In genomic region chr6:107539849-107540464, GRCh38 we compare ENCODE assay signal across 22 cellular contexts. TPM values are rescaled to one million over a fixed set of nuclear protein-coding genes. Genes with fewer than 3 reads are reported as not detected.
DNase-seq lines count a peak whose midpoint lies in the region; ATAC-seq and TF ChIP-seq lines count a peak whose summit lies in the region.
"Had no signal": no experiment of that assay in that cellular context is flagged by ENCODE, and none has a peak within 500 bp of the region (broad histone marks: within the 10 kb centered on the region; RNA-seq: fewer than 3 reads in every experiment).

No MANE protein-coding gene starts in this region.

- no peak overlapping the region for H3K4me3 Mint-ChIP-seq in activated T-helper 2 cell treated with anti-CD3 and anti-CD28 coated beads, Interferon-gamma antibody, Interleukin-2, Interleukin-4, amounts not matched to agents 10 μg/mL and 5 μg/mL and 100 μg/mL, durations not matched to agents 14 hours and 24 hours and 36 hours (ENCODE audit: low read depth)
- H3K4me3 Mint-ChIP-seq: activated naive CD8-positive, alpha-beta T cell treated with anti-CD3 and anti-CD28 coated beads, Interleukin-2, amount 50 U/mL, for 24 hours; naive thymus-derived CD4-positive, alpha-beta T cell; stimulated activated naive B cell treated with anti-CD40 and anti-IgM and Interleukin-4, amounts not matched to agents 10 μg/mL and 1 μg/mL and 100 μg/mL, for 72 hours; T-helper 1 cell treated with Interleukin-12 subunit alpha and Interleukin-12 subunit beta and Interleukin-4 antibody, amounts not matched to agents 30 μg/mL and 1 μg/mL, for 36 hours had no signal

- H3K36me3 Mint-ChIP-seq in activated T-helper 2 cell treated with anti-CD3 and anti-CD28 coated beads, Interferon-gamma antibody, Interleukin-2, Interleukin-4, amounts not matched to agents 10 μg/mL and 5 μg/mL and 100 μg/mL, durations not matched to agents 14 hours and 24 hours and 36 hours (ENCODE audit: low read depth): no peaks in the 10 kb centered on the region
- H3K36me3 Mint-ChIP-seq: naive thymus-derived CD4-positive, alpha-beta T cell had no signal

- peak; percentile 25 for DNase-seq in NCI-H2227 (lab: John Stamatoyannopoulos, UW; ENCODE audit: unreplicated experiment)
- no peak for DNase-seq in NCI-H2227 treated with DMSO at 0.1 percent for 48 hours (lab: John Stamatoyannopoulos, UW)
- no peak for DNase-seq in Panc1 (ENCODE audit: low read depth, low spot score)
- no peak for DNase-seq in left lobe of liver (ENCODE audit: low spot score)
- no peak for DNase-seq in smooth muscle cell (lab: John Stamatoyannopoulos, UW; ENCODE audit: unreplicated experiment)
- DNase-seq in islet precursor cell: no peak
- DNase-seq in activated T-helper 2 cell treated with anti-CD3 and anti-CD28 coated beads, Interferon-gamma antibody, Interleukin-2, Interleukin-4, amounts not matched to agents 10 μg/mL and 5 μg/mL and 100 μg/mL, durations not matched to agents 14 hours and 24 hours and 36 hours (ENCODE audit: low spot score): no peak
- DNase-seq in effector CD8-positive, alpha-beta T cell (lab: John Stamatoyannopoulos, UW): no peak
- DNase-seq: activated CD8-positive, alpha-beta memory T cell treated with anti-CD3 and anti-CD28 coated beads, Interleukin-2, amount 50 U/mL, for 48 hours; activated effector memory CD4-positive, alpha-beta T cell treated with anti-CD3 and anti-CD28 coated beads, Interleukin-2, amount 50 U/mL, for 16 hours; activated naive CD8-positive, alpha-beta T cell treated with anti-CD3 and anti-CD28 coated beads, Interleukin-2, amount 50 U/mL, for 24 hours; brain microvascular endothelial cell; cortex of kidney; GDM1; naive thymus-derived CD4-positive, alpha-beta T cell; NCI-H2107; NCI-H526 treated with DMSO at 0.1 percent for 48 hours; stimulated activated naive B cell treated with anti-CD40 and anti-IgM and Interleukin-4, amounts not matched to agents 10 μg/mL and 1 μg/mL and 100 μg/mL, for 72 hours had no signal

- intact Hi-C loops in Panc1 (cut with micrococcal nuclease; ENCODE audit: unreplicated experiment): no loop called here
- intact Hi-C loops in activated T-helper 2 cell treated with anti-CD3 and anti-CD28 coated beads, Interferon-gamma antibody, Interleukin-2, Interleukin-4, amounts not matched to agents 10 μg/mL and 5 μg/mL and 100 μg/mL, durations not matched to agents 14 hours and 24 hours and 36 hours (cut with micrococcal nuclease): no loop called here

- 54% methylated on average over 2 of the region's 2 CpGs for WGBS in smooth muscle cell (ENCODE audit: low lambda C conversion rate)

- peak overlapping the region; percentile 70 for H3K4me2 ChIP-seq in smooth muscle cell
- H3K4me2 ChIP-seq: BLaER1 treated with 17β-estradiol and CSF1 and Interleukin-3, amounts not matched to agents 10 nM and 100 nM had no signal

- no peaks in the 10 kb centered on the region for H3K79me2 ChIP-seq in smooth muscle cell (ENCODE audit: low read depth)

- H3F3A ChIP-seq in smooth muscle cell (ENCODE audit: low read depth): peaks cover 3% of the 10 kb centered on the region

- CTCF ChIA-PET in Panc1 (lab: Charles Lee): no interaction called here

- POLR2A ChIA-PET in Panc1 (lab: Charles Lee): interaction anchor here (0.6 kb wide), 1 partner anchor 1843 kb away, joined by 3 read pairs; the partner anchor contains the start of gene CD164

- H3K27ac Mint-ChIP-seq in activated T-helper 2 cell treated with anti-CD3 and anti-CD28 coated beads, Interferon-gamma antibody, Interleukin-2, Interleukin-4, amounts not matched to agents 10 μg/mL and 5 μg/mL and 100 μg/mL, durations not matched to agents 14 hours and 24 hours and 36 hours: no peak overlapping the region
- H3K27ac Mint-ChIP-seq: activated naive CD8-positive, alpha-beta T cell treated with anti-CD3 and anti-CD28 coated beads, Interleukin-2, amount 50 U/mL, for 24 hours; naive thymus-derived CD4-positive, alpha-beta T cell; stimulated activated naive B cell treated with anti-CD40 and anti-IgM and Interleukin-4, amounts not matched to agents 10 μg/mL and 1 μg/mL and 100 μg/mL, for 72 hours; T-helper 1 cell treated with Interleukin-12 subunit alpha and Interleukin-12 subunit beta and Interleukin-4 antibody, amounts not matched to agents 30 μg/mL and 1 μg/mL, for 36 hours had no signal

- peaks cover 2% of the 10 kb centered on the region for H3K4me1 Mint-ChIP-seq in activated T-helper 2 cell treated with anti-CD3 and anti-CD28 coated beads, Interferon-gamma antibody, Interleukin-2, Interleukin-4, amounts not matched to agents 10 μg/mL and 5 μg/mL and 100 μg/mL, durations not matched to agents 14 hours and 24 hours and 36 hours (ENCODE audit: low read depth)
- H3K4me1 Mint-ChIP-seq: activated naive CD8-positive, alpha-beta T cell treated with anti-CD3 and anti-CD28 coated beads, Interleukin-2, amount 50 U/mL, for 24 hours; naive thymus-derived CD4-positive, alpha-beta T cell; stimulated activated naive B cell treated with anti-CD40 and anti-IgM and Interleukin-4, amounts not matched to agents 10 μg/mL and 1 μg/mL and 100 μg/mL, for 72 hours had no signal

- no peaks in the 10 kb centered on the region for H4K20me1 ChIP-seq in smooth muscle cell (ENCODE audit: low read depth)
- H4K20me1 ChIP-seq: BLaER1 treated with 17β-estradiol and CSF1 and Interleukin-3, amounts not matched to agents 10 nM and 100 nM had no signal

- ATAC-seq in Panc1: no peak
- ATAC-seq in left lobe of liver: peak; percentile 8
- ATAC-seq: activated naive CD8-positive, alpha-beta T cell treated with anti-CD3 and anti-CD28 coated beads, Interleukin-2, amount 50 U/mL, for 24 hours; naive thymus-derived CD4-positive, alpha-beta T cell; stimulated activated naive B cell treated with anti-CD40 and anti-IgM and Interleukin-4, amounts not matched to agents 10 μg/mL and 1 μg/mL and 100 μg/mL, for 72 hours had no signal

- no peaks in the 10 kb centered on the region for H3K9me3 ChIP-seq in Panc1 (ENCODE audit: control insufficient read depth, insufficient read depth, low read depth, low read length)
- no peaks in the 10 kb centered on the region for H3K9me3 ChIP-seq in smooth muscle cell (replicated peaks; ENCODE audit: low read depth)
- H3K9me3 ChIP-seq: BLaER1 treated with 17β-estradiol and CSF1 and Interleukin-3, amounts not matched to agents 10 nM and 100 nM; thyroid gland had no signal

- no peaks in the 10 kb centered on the region; the same call in 1 of the 2 replicates for H3K36me3 ChIP-seq in Panc1 (ENCODE audit: control insufficient read depth, insufficient read depth, low read length)
- no peaks in the 10 kb centered on the region for H3K36me3 ChIP-seq in smooth muscle cell (ENCODE audit: low read depth)
- H3K36me3 ChIP-seq: BLaER1 treated with 17β-estradiol and CSF1 and Interleukin-3, amounts not matched to agents 10 nM and 100 nM; brain microvascular endothelial cell; thyroid gland had no signal

- H3K27me3 ChIP-seq in Panc1 (ENCODE audit: control insufficient read depth, insufficient read depth, low read length): no peaks in the 10 kb centered on the region
- no peaks in the 10 kb centered on the region for H3K27me3 ChIP-seq in smooth muscle cell (ENCODE audit: low read depth)
- H3K27me3 ChIP-seq: BLaER1 treated with 17β-estradiol and CSF1 and Interleukin-3, amounts not matched to agents 10 nM and 100 nM; brain microvascular endothelial cell; thyroid gland had no signal

- peak overlapping the region; percentile 28 for H3K9ac ChIP-seq in smooth muscle cell (ENCODE audit: low read depth)
- H3K9ac ChIP-seq: BLaER1 treated with 17β-estradiol and CSF1 and Interleukin-3, amounts not matched to agents 10 nM and 100 nM; parathyroid adenoma had no signal

- H3K27ac ChIP-seq in Panc1 (ENCODE audit: low read length): peak overlapping the region; percentile 48; the same call in 1 of the 2 replicates
- H3K27ac ChIP-seq in smooth muscle cell (ENCODE audit: low read depth): peak overlapping the region; percentile 21
- H3K27ac ChIP-seq: BLaER1 treated with 17β-estradiol and CSF1 and Interleukin-3, amounts not matched to agents 10 nM and 100 nM; brain microvascular endothelial cell; parathyroid adenoma had no signal

- H3K4me3 ChIP-seq in Panc1 (ENCODE audit: low read depth in 2 of 2, low read length in 2 of 2) (no peak overlapping the region), smooth muscle cell (peak overlapping the region; percentile 8)
- H3K4me3 ChIP-seq: BLaER1 treated with 17β-estradiol and CSF1 and Interleukin-3, amounts not matched to agents 10 nM and 100 nM; thyroid gland had no signal

- H3K9me3 Mint-ChIP-seq in activated T-helper 2 cell treated with anti-CD3 and anti-CD28 coated beads, Interferon-gamma antibody, Interleukin-2, Interleukin-4, amounts not matched to agents 10 μg/mL and 5 μg/mL and 100 μg/mL, durations not matched to agents 14 hours and 24 hours and 36 hours: no peaks in the 10 kb centered on the region
- H3K9me3 Mint-ChIP-seq: activated naive CD8-positive, alpha-beta T cell treated with anti-CD3 and anti-CD28 coated beads, Interleukin-2, amount 50 U/mL, for 24 hours; naive thymus-derived CD4-positive, alpha-beta T cell; T-helper 1 cell treated with Interleukin-12 subunit alpha and Interleukin-12 subunit beta and Interleukin-4 antibody, amounts not matched to agents 30 μg/mL and 1 μg/mL, for 36 hours had no signal

- H3K4me1 ChIP-seq in Panc1 (ENCODE audit: control insufficient read depth, insufficient read depth, low read length) (peaks cover 12% of the 10 kb centered on the region), smooth muscle cell (ENCODE audit: low read depth) (peaks cover 39% of the 10 kb centered on the region)

- BruUV-seq in Panc1 (replicated peaks; lab: Mats Ljungman, UMichigan): no TSS peak

- in situ Hi-C loops in Panc1 (cut with HindIII; ENCODE audit: low pct_unique_long_range_greater_than_20kb, low sequenced_read_pairs): no loop called here

- peaks cover 45% of the 10 kb centered on the region for H3K27me3 Mint-ChIP-seq in activated T-helper 2 cell treated with anti-CD3 and anti-CD28 coated beads, Interferon-gamma antibody, Interleukin-2, Interleukin-4, amounts not matched to agents 10 μg/mL and 5 μg/mL and 100 μg/mL, durations not matched to agents 14 hours and 24 hours and 36 hours (ENCODE audit: low read depth)

- H2AFZ ChIP-seq in smooth muscle cell (ENCODE audit: low read depth): no peak overlapping the region
- H2AFZ ChIP-seq: parathyroid adenoma had no signal

- TF ChIP-seq CTCF in Panc1 (IDR thresholded peaks at IDR 0.05) (no peak), smooth muscle cell (IDR thresholded peaks at IDR 0.05; ENCODE audit: borderline replicate concordance, insufficient read depth, poor library complexity, severe bottlenecking) (no peak)

RNA-seq across cellular contexts. Expression of gene SOBP, which starts 50.0 kb away (rescaled TPM):
- total RNA-seq in Panc1 (2021; ENCODE audit: unreplicated experiment): 9.0 TPM
- 10.0 TPM for polyA plus RNA-seq in Panc1 (2012; ENCODE audit: insufficient read length)
- 1.7 TPM for total RNA-seq in left lobe of liver
- 0.67 and 3.0 TPM in 2 replicates for total RNA-seq in smooth muscle cell
- 2.7 and 4.0 TPM in 2 replicates for polyA plus RNA-seq in smooth muscle cell
- 0.02 and 0.18 TPM in 2 replicates for total RNA-seq in activated T-helper 2 cell treated with anti-CD3 and anti-CD28 coated beads, Interferon-gamma antibody, Interleukin-2, Interleukin-4, amounts not matched to agents 10 μg/mL and 5 μg/mL and 100 μg/mL, durations not matched to agents 14 hours and 24 hours and 36 hours
- polyA plus RNA-seq: naive thymus-derived CD4-positive, alpha-beta T cell had no signal
